8 cellular contexts compared by ENCODE assay signal in genomic region chr6:42563697-42564495, GRCh38. TPM values are rescaled to one million over a fixed set of nuclear protein-coding genes. Genes with fewer than 3 reads are reported as not detected.
DNase-seq lines count a peak whose midpoint lies in the region; ATAC-seq and TF ChIP-seq lines count a peak whose summit lies in the region.

TSS of gene UBR2 (plus strand) at chr6:42564029. CDS start at chr6:42564320, 291 bp downstream.

- peaks cover 16% of the 10 kb centered on the region for H3K4me1 Mint-ChIP-seq in Caco-2 (ENCODE audit: low read depth, unreplicated experiment)
- peaks cover 17 to 37% of the 10 kb centered on the region in 2 donors for H3K4me1 Mint-ChIP-seq in effector memory CD8-positive, alpha-beta T cell (ENCODE audit: low read depth in 2 of 2)

- no peaks in the 10 kb centered on the region for H3K9me3 ChIP-seq in Caco-2

- peaks cover 6% of the 10 kb centered on the region for H3K36me3 Mint-ChIP-seq in Caco-2 (ENCODE audit: insufficient read depth, unreplicated experiment)
- H3K36me3 Mint-ChIP-seq in effector memory CD8-positive, alpha-beta T cell (ENCODE audit: insufficient read depth), result peaks cover 25% of the 10 kb centered on the region

- TF ChIP-seq CTCF in Caco-2 (IDR thresholded peaks at IDR 0.05; ENCODE audit: insufficient read depth in 1 of 2, low read depth in 1 of 2, low read length in 1 of 2, severe bottlenecking in 1 of 2, unreplicated experiment in 1 of 2), result peak; percentile 35 to 76

- H3K4me3 ChIP-seq in Caco-2 (ENCODE audit: low read depth, low read length), result peak within 1 kb of the TSS; percentile 84

- no peaks in the 10 kb centered on the region for H3K4me1 ChIP-seq in Caco-2

- DNase-seq in Caco-2 (peak; percentile 96 to 98), HT1080 (ENCODE audit: low read depth) (peak; percentile 99), NOMO-1 treated with DMSO at 0.1 percent for 48 hours (lab: John Stamatoyannopoulos, UW; ENCODE audit: unreplicated experiment) (peak; percentile 99), medulla oblongata (ENCODE audit: extremely low spot score) (peak; percentile 99)
- DNase-seq in activated CD8-positive, alpha-beta memory T cell treated with anti-CD3 and anti-CD28 coated beads for 4 hours (ENCODE audit: low read depth in 2 of 2), result peak; percentile 81 to 93
- peak; percentile 81 to 89 (median 85) for DNase-seq in effector memory CD8-positive, alpha-beta T cell
- peak; percentile 87 for DNase-seq in stimulated activated CD8-positive, alpha-beta memory T cell treated with anti-CD3 and anti-CD28 coated beads, Interleukin-12 subunit alpha, Interleukin-12 subunit beta, amount 100 ng/mL, for 1 hour (ENCODE audit: low read depth)

- no peaks in the 10 kb centered on the region for H3K36me3 ChIP-seq in Caco-2 (ENCODE audit: control insufficient read depth, insufficient read depth, low read length)

- peak within 1 kb of the TSS; percentile 96 for H3K27ac Mint-ChIP-seq in Caco-2 (ENCODE audit: unreplicated experiment)
- peak within 1 kb of the TSS; percentile 94 to 99 for H3K27ac Mint-ChIP-seq in effector memory CD8-positive, alpha-beta T cell

- peak within 1 kb of the TSS; percentile 98 for H3K4me3 Mint-ChIP-seq in Caco-2 (ENCODE audit: unreplicated experiment)
- peak within 1 kb of the TSS; percentile 97 to 100 for H3K4me3 Mint-ChIP-seq in effector memory CD8-positive, alpha-beta T cell

- POLR2A ChIA-PET in Caco-2 (lab: Charles Lee), result interaction anchor here (0.5 to 1.6 kb wide), 6 partner anchors 11 to 365 kb away, joined by 3 to 4 read pairs (median 3); partner anchors contain the start of genes CNPY3 and RPL7L1

- CTCF ChIA-PET in Caco-2 (lab: Charles Lee), result interaction anchor here (0.5 to 3.4 kb wide), 14 partner anchors 8 to 643 kb away, joined by 3 to 25 read pairs (median 3); partner anchors contain the start of genes BYSL, KLC4, MED20 and MRPL2

- ATAC-seq in GM21360 (IDR thresholded peaks at IDR 0.05; ENCODE audit: unreplicated experiment), result peak; percentile 92
- peak; percentile 94 for ATAC-seq in effector memory CD8-positive, alpha-beta T cell (replicated peaks)

- no peaks in the 10 kb centered on the region for H3K27me3 ChIP-seq in Caco-2 (replicated peaks; ENCODE audit: control insufficient read depth, insufficient read depth, low read length)

- intact Hi-C loops in Caco-2 (cut with micrococcal nuclease; ENCODE audit: unreplicated experiment), result loop anchor here (5.0 to 10.0 kb wide), 2 partner anchors 181 to 313 kb away; partner anchors contain the start of genes RPL7L1 and TBCC

- H3K27me3 Mint-ChIP-seq in Caco-2 (ENCODE audit: insufficient read depth, unreplicated experiment), result no peaks in the 10 kb centered on the region
- peaks cover 0 to 5% of the 10 kb centered on the region in 2 donors for H3K27me3 Mint-ChIP-seq in effector memory CD8-positive, alpha-beta T cell

- BruUV-seq in Caco-2 (replicated peaks; lab: Mats Ljungman, UMichigan), result no TSS peak

- H3K9me3 Mint-ChIP-seq in Caco-2 (ENCODE audit: unreplicated experiment), result no peaks in the 10 kb centered on the region
- no peaks in the 10 kb centered on the region for H3K9me3 Mint-ChIP-seq in effector memory CD8-positive, alpha-beta T cell

RNA-seq across cellular contexts. Expression of gene UBR2, which starts in this region (rescaled TPM):
- total RNA-seq in Caco-2 (2022), result 21.7 TPM in 2 replicates
- total RNA-seq in HT1080 (2014; rRNA removed; shearing (Covaris generic)), result 13.0 and 14.9 TPM in 2 replicates
- polyA plus RNA-seq in HT1080 (2015; cell fraction: cytosol; rRNA removed), result 5.4 and 8.7 TPM in 2 replicates
- polyA plus RNA-seq in HT1080 (2015; cell fraction: nucleus; rRNA removed), result 33.3 and 38.2 TPM in 2 replicates

Comparison
In these comparisons a context has a peak if more than half of its experiments do, and no peak if none do; other contexts are left out.
1. Peak in every context shown above with its lines: DNase-seq, ATAC-seq and H3K4me3 ChIP-seq.